In the genomic region with DNA sequence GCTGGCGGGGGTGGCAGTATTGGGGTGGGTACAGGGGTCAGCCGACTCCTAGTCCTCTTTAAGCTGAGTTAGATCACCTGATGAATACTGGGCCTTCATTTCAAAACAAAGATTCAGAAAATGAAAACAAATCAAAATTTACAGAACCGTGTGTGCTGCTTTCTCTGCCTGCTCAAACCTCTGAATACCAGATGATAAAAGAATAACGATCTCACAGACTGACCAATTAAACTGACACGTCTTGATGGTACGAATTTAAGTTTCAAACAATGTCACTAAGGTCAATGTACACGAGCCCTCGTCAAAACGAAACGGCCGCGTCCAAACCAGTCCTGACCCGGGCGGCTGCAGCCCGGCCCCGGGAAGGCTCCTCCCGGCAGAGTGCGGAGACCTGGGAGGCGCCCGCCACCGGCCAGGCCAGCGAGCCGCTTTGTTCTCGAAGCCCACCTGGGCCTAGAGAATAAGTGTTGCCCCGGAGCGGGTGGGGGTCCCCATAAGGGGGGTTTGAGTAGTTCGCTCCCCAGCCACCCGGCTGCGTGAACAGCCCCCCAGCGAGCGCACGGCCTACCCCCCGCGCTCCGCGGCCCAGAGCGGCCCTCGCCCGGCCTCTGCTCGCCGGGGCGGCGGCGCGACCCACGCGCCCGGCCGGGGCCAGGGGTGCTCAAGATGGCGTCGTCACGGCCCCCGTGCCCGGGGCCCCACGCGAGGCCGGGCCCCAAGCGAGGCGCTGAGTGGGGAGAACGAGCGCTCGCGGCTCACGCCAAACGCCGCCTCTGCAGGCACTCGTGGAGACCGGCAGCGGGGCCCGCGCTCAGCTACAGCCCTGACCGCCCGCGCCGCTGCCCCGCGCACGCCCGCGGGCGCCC, we compare ENCODE assay signal across 8 cellular contexts. TPM values are rescaled to one million over a fixed set of nuclear protein-coding genes. Genes with fewer than 3 reads are reported as not detected.
A peak's percentile ranks its signal among the peaks of the same experiment; 100 is the strongest.
DNase-seq lines count a peak whose midpoint lies in the region; ATAC-seq and TF ChIP-seq lines count a peak whose summit lies in the region.

No MANE protein-coding gene starts in this region.

- peak overlapping the region; percentile 87 for H3K4me3 Mint-ChIP-seq in WTC11

- H3K27ac ChIP-seq in 22Rv1 (peak overlapping the region; percentile 89), psoas muscle (peak overlapping the region; percentile 93)

- peaks cover 12 to 42% of the 10 kb centered on the region in 2 donors for H3K36me3 ChIP-seq in psoas muscle (ENCODE audit: insufficient read depth in 1 of 2, low read depth in 1 of 2)

- ATAC-seq in GM18867 (IDR thresholded peaks at IDR 0.05; ENCODE audit: unreplicated experiment) (peak; percentile 24), HG03135 (IDR thresholded peaks at IDR 0.05; ENCODE audit: unreplicated experiment) (peak; percentile 24), WTC11 (no peak), psoas muscle (peak; percentile 4 to 27 (median 14))

- H3K36me3 Mint-ChIP-seq in WTC11: peaks cover 41% of the 10 kb centered on the region

- H3K9me3 ChIP-seq in psoas muscle: no peaks in the 10 kb centered on the region

- WGBS in psoas muscle, 3 donors: 0 to 2% (median 1%) methylated on average over 35 to 81 of the region's 81 CpGs

- DNase-seq in WTC11 (ENCODE audit: low spot score) (peak; percentile 38), foreskin fibroblast (peak in 1 of 2 donors; percentile 24), psoas muscle (peak in 1 of 2 donors; percentile 44), NCI-H1436 (lab: John Stamatoyannopoulos, UW) (no peak), T-helper 9 cell (no peak)

- H3K9me3 Mint-ChIP-seq in WTC11: no peaks in the 10 kb centered on the region

- H3K4me1 ChIP-seq in psoas muscle: peaks cover 22% of the 10 kb centered on the region

- POLR2A ChIA-PET in WTC11 (lab: Charles Lee): interaction anchor here (0.8 kb wide), 1 partner anchor 224 kb away, joined by 3 read pairs; no protein-coding TSS in a partner anchor

- CTCF ChIA-PET in WTC11 (lab: Charles Lee): interaction anchor here (0.8 to 3.8 kb wide), 7 partner anchors 10 to 131 kb away, joined by 3 to 27 read pairs (median 5); a partner anchor contains a TSS

- no peaks in the 10 kb centered on the region for H3K27me3 ChIP-seq in psoas muscle (ENCODE audit: insufficient read depth in 3 of 3, low read length in 2 of 3)

- TF ChIP-seq CTCF in 22Rv1 (IDR thresholded peaks at IDR 0.05) (no peak), WTC11 (IDR thresholded peaks at IDR 0.05) (no peak), foreskin fibroblast (IDR thresholded peaks at IDR 0.05; ENCODE audit: low read depth, low read length) (no peak), psoas muscle (IDR thresholded peaks at IDR 0.05) (no peak)

- H3K4me3 ChIP-seq in foreskin fibroblast (ENCODE audit: low read depth in 1 of 2, low read length in 2 of 2): peak overlapping the region; percentile 59 to 64
- peak overlapping the region; percentile 81 for H3K4me3 ChIP-seq in psoas muscle

- peaks cover 29% of the 10 kb centered on the region for H3K4me1 Mint-ChIP-seq in WTC11

- intact Hi-C loops in psoas muscle (cut with DNase I): loop anchor here (2.0 kb wide), 2 partner anchors 40 to 78 kb away; a partner anchor contains a TSS

- H3K27ac Mint-ChIP-seq in WTC11: peak overlapping the region; percentile 94

- no peaks in the 10 kb centered on the region for H3K27me3 Mint-ChIP-seq in WTC11 (ENCODE audit: low read depth)

TF ChIP-seq in WTC11, 78 proteins besides CTCF, POLR2A, EP300 and RAD21:
- TF ChIP-seq, protein P1, sequence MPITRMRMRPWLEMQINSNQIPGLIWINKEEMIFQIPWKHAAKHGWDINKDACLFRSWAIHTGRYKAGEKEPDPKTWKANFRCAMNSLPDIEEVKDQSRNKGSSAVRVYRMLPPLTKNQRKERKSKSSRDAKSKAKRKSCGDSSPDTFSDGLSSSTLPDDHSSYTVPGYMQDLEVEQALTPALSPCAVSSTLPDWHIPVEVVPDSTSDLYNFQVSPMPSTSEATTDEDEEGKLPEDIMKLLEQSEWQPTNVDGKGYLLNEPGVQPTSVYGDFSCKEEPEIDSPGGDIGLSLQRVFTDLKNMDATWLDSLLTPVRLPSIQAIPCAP (CRISPR knock-in tag; IDR thresholded peaks at IDR 0.05): no peak
- TF ChIP-seq PRRX2 (CRISPR knock-in tag; IDR thresholded peaks at IDR 0.05): 0 out of 2 replicates have a peak, but pooled peaks have one; percentile 2

RNA-seq across cellular contexts. Expression of a gene that starts 0.7 kb away (rescaled TPM):
- total RNA-seq in WTC11 (2021): 315 to 364 TPM (median 321 TPM) in 3 replicates
- total RNA-seq in psoas muscle: 100 to 1,000 TPM; 307 to 499 (median 459) TPM
- polyA plus RNA-seq in psoas muscle: 1,000 to 10,000 TPM in 1 of 3 donors, 100 to 1,000 TPM in 2; 652 to 1,146 (median 986) TPM

RNA-seq across cellular contexts. Expression of a gene that starts 1.1 kb away (rescaled TPM):
- total RNA-seq in WTC11 (2021) (29.4 to 34.1 TPM (median 29.8 TPM) in 3 replicates), psoas muscle (10 to 100 TPM; 10.2 to 18.0 (median 13.2) TPM)
- 10 to 100 TPM; 10.1 to 12.7 (median 10.3) TPM for polyA plus RNA-seq in psoas muscle

RNA-seq across cellular contexts. Expression of a gene that starts 20.2 kb away (rescaled TPM):
- total RNA-seq in WTC11 (2021) (67.4 to 73.5 TPM (median 69.7 TPM) in 3 replicates), psoas muscle (10 to 100 TPM; 52.4 to 67.0 (median 60.8) TPM)
- polyA plus RNA-seq in psoas muscle: 10 to 100 TPM; 26.4 to 54.2 (median 39.6) TPM

RNA-seq across cellular contexts. Expression of a gene that starts 40.3 kb away (rescaled TPM):
- total RNA-seq in WTC11 (2021) (26.6 to 33.0 TPM (median 27.9 TPM) in 3 replicates), psoas muscle (10 to 100 TPM; 29.5 to 56.5 (median 39.6) TPM)
- polyA plus RNA-seq in psoas muscle: 10 to 100 TPM; 25.0 to 56.2 (median 46.7) TPM
